9 cellular contexts compared by ENCODE assay signal in genomic region chr20:46407671-46407996, GRCh38. TPM values are rescaled to one million over a fixed set of nuclear protein-coding genes. Genes with fewer than 3 reads are reported as not detected.
DNase-seq lines count a peak whose midpoint lies in the region; ATAC-seq and TF ChIP-seq lines count a peak whose summit lies in the region.
"Had no signal": no experiment of that assay in that cellular context is flagged by ENCODE, and none has a peak within 500 bp of the region (broad histone marks: within the 10 kb centered on the region; RNA-seq: fewer than 3 reads in every experiment).

No MANE protein-coding gene starts in this region.

- in situ Hi-C loops in transverse colon (cut with MboI; ENCODE audit: low pct_ligation_motif_present in 1 of 4, low pct_unique_long_range_greater_than_20kb in 1 of 4, low sequenced_read_pairs in 3 of 4): no loop called here

- H3K36me3 ChIP-seq in breast epithelium (no peaks in the 10 kb centered on the region), transverse colon (no peaks in the 10 kb centered on the region)

- H3K27me3 Mint-ChIP-seq in MCF 10A (ENCODE audit: insufficient read depth, unreplicated experiment) (peaks cover under 1% of the 10 kb centered on the region), memory B cell (no peaks in the 10 kb centered on the region)

- H3K27me3 ChIP-seq in breast epithelium (no peaks in the 10 kb centered on the region), transverse colon (no peaks in the 10 kb centered on the region)

- no peak for DNase-seq in MCF 10A (ENCODE audit: unreplicated experiment)
- DNase-seq in breast epithelium (ENCODE audit: low spot score in 2 of 2): no peak
- no peak for DNase-seq in activated naive CD4-positive, alpha-beta T cell treated with anti-CD3 and anti-CD28 coated beads, Interleukin-2, amount 50 U/mL, for 72 hours (ENCODE audit: low spot score in 2 of 2)
- no peak for DNase-seq in memory B cell (ENCODE audit: low spot score in 2 of 2)
- DNase-seq in transverse colon: no peak
- no peak for DNase-seq in stimulated activated naive CD4-positive, alpha-beta T cell (lab: John Stamatoyannopoulos, UW)
- DNase-seq: SIG-M5 had no signal

- POLR2A ChIA-PET in MCF 10A (lab: Yijun Ruan, JAX): interaction anchor here (0.6 to 3.2 kb wide), 11 partner anchors 11 to 616 kb away, joined by 3 to 56 read pairs (median 3); partner anchors contain the start of genes DNTTIP1, WFDC3 and ZSWIM1

- TF ChIP-seq EP300 in transverse colon (IDR thresholded peaks at IDR 0.05; ENCODE audit: low read depth): no peak

- H3K4me3 Mint-ChIP-seq in MCF 10A (ENCODE audit: unreplicated experiment): peak overlapping the region; percentile 90
- peak overlapping the region; percentile 98 for H3K4me3 Mint-ChIP-seq in memory B cell

- H3K4me1 Mint-ChIP-seq in MCF 10A (ENCODE audit: insufficient read depth, unreplicated experiment) (peaks cover 24% of the 10 kb centered on the region), memory B cell (peaks cover 26% of the 10 kb centered on the region)

- H3K4me1 ChIP-seq in breast epithelium (peaks cover 0 to 6% of the 10 kb centered on the region in 2 donors), transverse colon (peaks cover 7 to 42% (median 29%) of the 10 kb centered on the region in 4 donors)

- TF ChIP-seq CTCF in MCF 10A (IDR thresholded peaks at IDR 0.05; ENCODE audit: unreplicated experiment) (no peak), breast epithelium (IDR thresholded peaks at IDR 0.05) (no peak), transverse colon (IDR thresholded peaks at IDR 0.05) (no peak)

- H3K9me3 Mint-ChIP-seq in MCF 10A (ENCODE audit: unreplicated experiment) (no peaks in the 10 kb centered on the region), memory B cell (no peaks in the 10 kb centered on the region)
- no peaks in the 10 kb centered on the region for H3K9me3 Mint-ChIP-seq in activated naive CD4-positive, alpha-beta T cell treated with anti-CD3 and anti-CD28 coated beads, Interleukin-2, amount 50 U/mL, for 72 hours

- no peak overlapping the region for H3K4me3 ChIP-seq in breast epithelium
- no peak overlapping the region for H3K4me3 ChIP-seq in transverse colon

- H3K27ac ChIP-seq in breast epithelium (peak overlapping the region in 1 of 2 donors; percentile 74), transverse colon (peak overlapping the region in 3 of 4 donors; percentile 97 to 98 (median 97))

- 49 to 51% methylated on average over 2 to 4 of the region's 4 CpGs for WGBS in transverse colon (ENCODE audit: low coverage in 1 of 2), 2 donors

- H3K27ac Mint-ChIP-seq in MCF 10A (ENCODE audit: low read depth, unreplicated experiment): no peak overlapping the region
- peak overlapping the region; percentile 65 to 94 for H3K27ac Mint-ChIP-seq in activated naive CD4-positive, alpha-beta T cell treated with anti-CD3 and anti-CD28 coated beads, Interleukin-2, amount 50 U/mL, for 72 hours
- peak overlapping the region; percentile 98 for H3K27ac Mint-ChIP-seq in memory B cell

- TF ChIP-seq POLR2A in breast epithelium (IDR thresholded peaks at IDR 0.05): no peak
- no peak for TF ChIP-seq POLR2A in transverse colon (IDR thresholded peaks at IDR 0.05)

- ATAC-seq in activated naive CD4-positive, alpha-beta T cell treated with anti-CD3 and anti-CD28 coated beads, Interleukin-2, amount 50 U/mL, for 72 hours: no peak
- no peak for ATAC-seq in memory B cell (ENCODE audit: low read depth)
- ATAC-seq in GM19351 (IDR thresholded peaks at IDR 0.05; ENCODE audit: unreplicated experiment): no peak
- no peak for ATAC-seq in HG03571 (IDR thresholded peaks at IDR 0.05; ENCODE audit: unreplicated experiment)

- H3K9me3 ChIP-seq in breast epithelium: no peaks in the 10 kb centered on the region
- no peaks in the 10 kb centered on the region for H3K9me3 ChIP-seq in transverse colon

- intact Hi-C loops in MCF 10A (cut with micrococcal nuclease): no loop called here
- intact Hi-C loops in breast epithelium (cut with DNase I; ENCODE audit: low total_unique reads): no loop called here
- intact Hi-C loops in transverse colon (cut with DNase I; ENCODE audit: low total_unique reads): no loop called here

- CTCF ChIA-PET in MCF 10A (lab: Yijun Ruan, JAX): interaction anchor here (1.0 to 2.0 kb wide), 9 partner anchors 9 to 420 kb away, joined by 4 to 8 read pairs (median 4); no protein-coding TSS in a partner anchor

- BruUV-seq in MCF 10A (replicated peaks; lab: Mats Ljungman, UMichigan): no TSS peak

- no peaks in the 10 kb centered on the region for H3K36me3 Mint-ChIP-seq in MCF 10A (ENCODE audit: insufficient read depth, unreplicated experiment)
- peaks cover 6 to 8% of the 10 kb centered on the region in 2 donors for H3K36me3 Mint-ChIP-seq in activated naive CD4-positive, alpha-beta T cell treated with anti-CD3 and anti-CD28 coated beads, Interleukin-2, amount 50 U/mL, for 72 hours
- H3K36me3 Mint-ChIP-seq in memory B cell: no peaks in the 10 kb centered on the region

RNA-seq across cellular contexts. Expression of gene ELMO2, which starts 1.2 kb away (rescaled TPM):
- total RNA-seq in MCF 10A (2022) (21.1 and 31.7 TPM in 2 replicates), breast epithelium (10 to 100 TPM; 41.0 to 63.3 (median 50.8) TPM), transverse colon (10 to 100 TPM; 13.5 to 30.0 (median 22.1) TPM)
- 10 to 100 TPM; 50.8 to 57.0 TPM for total RNA-seq in activated naive CD4-positive, alpha-beta T cell treated with anti-CD3 and anti-CD28 coated beads, Interleukin-2, amount 50 U/mL, for 72 hours
